In genomic region chr7:1473864-1474512, GRCh38 we compare ENCODE assay signal across 1 cellular context.
TF ChIP-seq lines count a peak whose summit lies in the region.

No MANE protein-coding gene starts in this region.

TF ChIP-seq in HepG2, 621 proteins besides CTCF, POLR2A, EP300 and RAD21 (continued from another document and continues in another):
- TF ChIP-seq RNF219 (CRISPR knock-in tag; IDR thresholded peaks at IDR 0.05), result no peak
- TF ChIP-seq, protein P1, sequence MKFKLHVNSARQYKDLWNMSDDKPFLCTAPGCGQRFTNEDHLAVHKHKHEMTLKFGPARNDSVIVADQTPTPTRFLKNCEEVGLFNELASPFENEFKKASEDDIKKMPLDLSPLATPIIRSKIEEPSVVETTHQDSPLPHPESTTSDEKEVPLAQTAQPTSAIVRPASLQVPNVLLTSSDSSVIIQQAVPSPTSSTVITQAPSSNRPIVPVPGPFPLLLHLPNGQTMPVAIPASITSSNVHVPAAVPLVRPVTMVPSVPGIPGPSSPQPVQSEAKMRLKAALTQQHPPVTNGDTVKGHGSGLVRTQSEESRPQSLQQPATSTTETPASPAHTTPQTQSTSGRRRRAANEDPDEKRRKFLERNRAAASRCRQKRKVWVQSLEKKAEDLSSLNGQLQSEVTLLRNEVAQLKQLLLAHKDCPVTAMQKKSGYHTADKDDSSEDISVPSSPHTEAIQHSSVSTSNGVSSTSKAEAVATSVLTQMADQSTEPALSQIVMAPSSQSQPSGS (CRISPR knock-in tag; IDR thresholded peaks at IDR 0.05), result no peak
- TF ChIP-seq HOXA9 (CRISPR knock-in tag; IDR thresholded peaks at IDR 0.05; ENCODE audit: borderline replicate concordance), result no peak
- TF ChIP-seq, protein P2, sequence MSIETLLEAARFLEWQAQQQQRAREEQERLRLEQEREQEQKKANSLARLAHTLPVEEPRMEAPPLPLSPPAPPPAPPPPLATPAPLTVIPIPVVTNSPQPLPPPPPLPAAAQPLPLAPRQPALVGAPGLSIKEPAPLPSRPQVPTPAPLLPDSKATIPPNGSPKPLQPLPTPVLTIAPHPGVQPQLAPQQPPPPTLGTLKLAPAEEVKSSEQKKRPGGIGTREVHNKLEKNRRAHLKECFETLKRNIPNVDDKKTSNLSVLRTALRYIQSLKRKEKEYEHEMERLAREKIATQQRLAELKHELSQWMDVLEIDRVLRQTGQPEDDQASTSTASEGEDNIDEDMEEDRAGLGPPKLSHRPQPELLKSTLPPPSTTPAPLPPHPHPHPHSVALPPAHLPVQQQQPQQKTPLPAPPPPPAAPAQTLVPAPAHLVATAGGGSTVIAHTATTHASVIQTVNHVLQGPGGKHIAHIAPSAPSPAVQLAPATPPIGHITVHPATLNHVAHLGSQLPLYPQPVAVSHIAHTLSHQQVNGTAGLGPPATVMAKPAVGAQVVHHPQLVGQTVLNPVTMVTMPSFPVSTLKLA (IDR thresholded peaks at IDR 0.05), result peak; percentile 90
- peak; percentile 30; the same call in 1 of the 2 replicates for TF ChIP-seq ELF1 (CRISPR knock-in tag; IDR thresholded peaks at IDR 0.05)
- TF ChIP-seq MIXL1 (CRISPR knock-in tag; IDR thresholded peaks at IDR 0.05), result no peak; the same call in 1 of the 2 replicates
- peak; percentile 61 for TF ChIP-seq ZMYM2 (CRISPR knock-in tag; IDR thresholded peaks at IDR 0.05)
- no peak for TF ChIP-seq YEATS4 (CRISPR knock-in tag; IDR thresholded peaks at IDR 0.05; ENCODE audit: borderline replicate concordance)
- no peak for TF ChIP-seq ZNF704 (CRISPR knock-in tag; IDR thresholded peaks at IDR 0.05; ENCODE audit: borderline replicate concordance)
- TF ChIP-seq ZNF512 (CRISPR knock-in tag; IDR thresholded peaks at IDR 0.05), result no peak
- no peak for TF ChIP-seq KDM1A (CRISPR knock-in tag; IDR thresholded peaks at IDR 0.05)
- peak; percentile 83; the same call in 1 of the 2 replicates for TF ChIP-seq ZNF333 (CRISPR knock-in tag; IDR thresholded peaks at IDR 0.05; ENCODE audit: borderline replicate concordance)
- TF ChIP-seq ZNF816 (CRISPR knock-in tag; IDR thresholded peaks at IDR 0.05; ENCODE audit: borderline replicate concordance), result no peak
- peak; percentile 55; the same call in 1 of the 2 replicates for TF ChIP-seq ETV5 (CRISPR knock-in tag; IDR thresholded peaks at IDR 0.05; ENCODE audit: borderline replicate concordance)
- TF ChIP-seq, protein P3, sequence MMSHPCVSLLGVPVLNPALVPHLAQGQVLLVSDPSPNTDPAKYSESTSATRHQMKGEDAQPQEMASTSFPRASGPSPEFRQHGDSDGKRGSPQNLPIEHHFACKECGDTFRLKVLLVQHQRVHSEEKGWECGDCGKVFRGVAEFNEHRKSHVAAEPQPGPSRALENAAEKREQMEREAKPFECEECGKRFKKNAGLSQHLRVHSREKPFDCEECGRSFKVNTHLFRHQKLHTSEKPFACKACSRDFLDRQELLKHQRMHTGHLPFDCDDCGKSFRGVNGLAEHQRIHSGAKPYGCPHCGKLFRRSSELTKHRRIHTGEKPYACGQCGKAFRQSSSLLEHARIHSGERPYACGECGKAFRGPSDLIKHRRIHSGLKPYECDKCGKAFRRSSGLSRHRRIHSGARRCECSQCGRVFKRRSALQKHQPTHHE (CRISPR knock-in tag; IDR thresholded peaks at IDR 0.05; ENCODE audit: borderline replicate concordance), result no peak
- no peak for TF ChIP-seq ZSCAN9 (CRISPR knock-in tag; IDR thresholded peaks at IDR 0.05; ENCODE audit: borderline replicate concordance)
- TF ChIP-seq GZF1 (CRISPR knock-in tag; IDR thresholded peaks at IDR 0.05), result no peak
- TF ChIP-seq FOXA1 (IDR thresholded peaks at IDR 0.05), result no peak
- no peak for TF ChIP-seq FOXA1 (CRISPR knock-in tag; IDR thresholded peaks at IDR 0.05)
- TF ChIP-seq HOXA3 (CRISPR knock-in tag; IDR thresholded peaks at IDR 0.05), result peak; percentile 73
- TF ChIP-seq, protein P4, sequence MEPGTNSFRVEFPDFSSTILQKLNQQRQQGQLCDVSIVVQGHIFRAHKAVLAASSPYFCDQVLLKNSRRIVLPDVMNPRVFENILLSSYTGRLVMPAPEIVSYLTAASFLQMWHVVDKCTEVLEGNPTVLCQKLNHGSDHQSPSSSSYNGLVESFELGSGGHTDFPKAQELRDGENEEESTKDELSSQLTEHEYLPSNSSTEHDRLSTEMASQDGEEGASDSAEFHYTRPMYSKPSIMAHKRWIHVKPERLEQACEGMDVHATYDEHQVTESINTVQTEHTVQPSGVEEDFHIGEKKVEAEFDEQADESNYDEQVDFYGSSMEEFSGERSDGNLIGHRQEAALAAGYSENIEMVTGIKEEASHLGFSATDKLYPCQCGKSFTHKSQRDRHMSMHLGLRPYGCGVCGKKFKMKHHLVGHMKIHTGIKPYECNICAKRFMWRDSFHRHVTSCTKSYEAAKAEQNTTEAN (CRISPR knock-in tag; conservative IDR thresholded peaks at IDR 0.05), result 0 out of 2 replicates have a peak, but pooled peaks have one; percentile 30
- TF ChIP-seq ZNF260 (CRISPR knock-in tag; IDR thresholded peaks at IDR 0.05; ENCODE audit: borderline replicate concordance, low read depth), result no peak
- TF ChIP-seq MLXIP (CRISPR knock-in tag; IDR thresholded peaks at IDR 0.05; ENCODE audit: borderline replicate concordance), result no peak
- TF ChIP-seq ZFP36L1 (CRISPR knock-in tag; IDR thresholded peaks at IDR 0.05), result no peak
- TF ChIP-seq HNF4A (CRISPR knock-in tag; IDR thresholded peaks at IDR 0.05), result no peak
- TF ChIP-seq MAFG (CRISPR knock-in tag; IDR thresholded peaks at IDR 0.05), result no peak
- TF ChIP-seq FOXM1 (CRISPR knock-in tag; IDR thresholded peaks at IDR 0.05), result no peak
- TF ChIP-seq ZNF788 (CRISPR knock-in tag; IDR thresholded peaks at IDR 0.05; ENCODE audit: borderline replicate concordance), result peak; percentile 64; the same call in 1 of the 2 replicates
- TF ChIP-seq ZNF562 (CRISPR knock-in tag; IDR thresholded peaks at IDR 0.05; ENCODE audit: borderline replicate concordance), result no peak
- no peak for TF ChIP-seq JUNB (CRISPR knock-in tag; IDR thresholded peaks at IDR 0.05; ENCODE audit: borderline replicate concordance)
- no peak for TF ChIP-seq IRF2 (CRISPR knock-in tag; IDR thresholded peaks at IDR 0.05)
- no peak for TF ChIP-seq RFXAP (CRISPR knock-in tag; IDR thresholded peaks at IDR 0.05; ENCODE audit: borderline replicate concordance)
- no peak for TF ChIP-seq ATRX (CRISPR knock-in tag; IDR thresholded peaks at IDR 0.05; ENCODE audit: borderline replicate concordance)
- TF ChIP-seq NKX3-1 (CRISPR knock-in tag; IDR thresholded peaks at IDR 0.05), result no peak
- no peak for TF ChIP-seq ZNF264 (CRISPR knock-in tag; IDR thresholded peaks at IDR 0.05)
- peak; percentile 41; the same call in 1 of the 2 replicates for TF ChIP-seq MED1 (CRISPR knock-in tag; IDR thresholded peaks at IDR 0.05)
- TF ChIP-seq EHMT2 (IDR thresholded peaks at IDR 0.05; ENCODE audit: borderline replicate concordance, low read depth, low read length), result no peak
- no peak for TF ChIP-seq MTF1 (CRISPR knock-in tag; IDR thresholded peaks at IDR 0.05)
- TF ChIP-seq, protein P5, sequence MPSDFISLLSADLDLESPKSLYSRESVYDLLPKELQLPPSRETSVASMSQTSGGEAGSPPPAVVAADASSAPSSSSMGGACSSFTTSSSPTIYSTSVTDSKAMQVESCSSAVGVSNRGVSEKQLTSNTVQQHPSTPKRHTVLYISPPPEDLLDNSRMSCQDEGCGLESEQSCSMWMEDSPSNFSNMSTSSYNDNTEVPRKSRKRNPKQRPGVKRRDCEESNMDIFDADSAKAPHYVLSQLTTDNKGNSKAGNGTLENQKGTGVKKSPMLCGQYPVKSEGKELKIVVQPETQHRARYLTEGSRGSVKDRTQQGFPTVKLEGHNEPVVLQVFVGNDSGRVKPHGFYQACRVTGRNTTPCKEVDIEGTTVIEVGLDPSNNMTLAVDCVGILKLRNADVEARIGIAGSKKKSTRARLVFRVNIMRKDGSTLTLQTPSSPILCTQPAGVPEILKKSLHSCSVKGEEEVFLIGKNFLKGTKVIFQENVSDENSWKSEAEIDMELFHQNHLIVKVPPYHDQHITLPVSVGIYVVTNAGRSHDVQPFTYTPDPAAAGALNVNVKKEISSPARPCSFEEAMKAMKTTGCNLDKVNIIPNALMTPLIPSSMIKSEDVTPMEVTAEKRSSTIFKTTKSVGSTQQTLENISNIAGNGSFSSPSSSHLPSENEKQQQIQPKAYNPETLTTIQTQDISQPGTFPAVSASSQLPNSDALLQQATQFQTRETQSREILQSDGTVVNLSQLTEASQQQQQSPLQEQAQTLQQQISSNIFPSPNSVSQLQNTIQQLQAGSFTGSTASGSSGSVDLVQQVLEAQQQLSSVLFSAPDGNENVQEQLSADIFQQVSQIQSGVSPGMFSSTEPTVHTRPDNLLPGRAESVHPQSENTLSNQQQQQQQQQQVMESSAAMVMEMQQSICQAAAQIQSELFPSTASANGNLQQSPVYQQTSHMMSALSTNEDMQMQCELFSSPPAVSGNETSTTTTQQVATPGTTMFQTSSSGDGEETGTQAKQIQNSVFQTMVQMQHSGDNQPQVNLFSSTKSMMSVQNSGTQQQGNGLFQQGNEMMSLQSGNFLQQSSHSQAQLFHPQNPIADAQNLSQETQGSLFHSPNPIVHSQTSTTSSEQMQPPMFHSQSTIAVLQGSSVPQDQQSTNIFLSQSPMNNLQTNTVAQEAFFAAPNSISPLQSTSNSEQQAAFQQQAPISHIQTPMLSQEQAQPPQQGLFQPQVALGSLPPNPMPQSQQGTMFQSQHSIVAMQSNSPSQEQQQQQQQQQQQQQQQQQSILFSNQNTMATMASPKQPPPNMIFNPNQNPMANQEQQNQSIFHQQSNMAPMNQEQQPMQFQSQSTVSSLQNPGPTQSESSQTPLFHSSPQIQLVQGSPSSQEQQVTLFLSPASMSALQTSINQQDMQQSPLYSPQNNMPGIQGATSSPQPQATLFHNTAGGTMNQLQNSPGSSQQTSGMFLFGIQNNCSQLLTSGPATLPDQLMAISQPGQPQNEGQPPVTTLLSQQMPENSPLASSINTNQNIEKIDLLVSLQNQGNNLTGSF (CRISPR knock-in tag; IDR thresholded peaks at IDR 0.05), result no peak
- TF ChIP-seq TFDP2 (CRISPR knock-in tag; IDR thresholded peaks at IDR 0.05), result peak; percentile 53; the same call in 1 of the 2 replicates
- no peak for TF ChIP-seq GTF2F1 (IDR thresholded peaks at IDR 0.05; ENCODE audit: low read length)
- no peak for TF ChIP-seq PAWR (CRISPR knock-in tag; IDR thresholded peaks at IDR 0.05; ENCODE audit: borderline replicate concordance)
- TF ChIP-seq SIX4 (CRISPR knock-in tag; IDR thresholded peaks at IDR 0.05), result no peak
- no peak for TF ChIP-seq SMYD3 (CRISPR knock-in tag; IDR thresholded peaks at IDR 0.05)
- no peak for TF ChIP-seq NCOR1 (IDR thresholded peaks at IDR 0.05; ENCODE audit: borderline replicate concordance, low read length)
